ENCODE assay signal across 10 cellular contexts in genomic region chr17:79732804-79733691, GRCh38. TPM values are rescaled to one million over a fixed set of nuclear protein-coding genes. Genes with fewer than 3 reads are reported as not detected.
DNase-seq lines count a peak whose midpoint lies in the region; ATAC-seq and TF ChIP-seq lines count a peak whose summit lies in the region.
"Had no signal": no experiment of that assay in that cellular context is flagged by ENCODE, and none has a peak within 500 bp of the region (broad histone marks: within the 10 kb centered on the region; RNA-seq: fewer than 3 reads in every experiment).

No MANE protein-coding gene starts in this region.

- H3K36me3 ChIP-seq in adrenal gland (replicated peaks in 1 of 2) (no peaks in the 10 kb centered on the region), mucosa of rectum (ENCODE audit: control insufficient read depth in 2 of 2, insufficient read depth in 2 of 2, low read length in 2 of 2) (no peaks in the 10 kb centered on the region)
- H3K36me3 ChIP-seq: MG63 had no signal

- WGBS in adrenal gland, 4 donors, result 58 to 65% (median 61%) methylated on average over 25 to 35 of the region's 35 CpGs

- H3K9me3 ChIP-seq in adrenal gland (replicated peaks in 1 of 3) (no peaks in the 10 kb centered on the region), mucosa of rectum (ENCODE audit: control insufficient read depth in 2 of 2, low read length in 2 of 2) (no peaks in the 10 kb centered on the region)
- H3K9me3 ChIP-seq: MG63 had no signal

- intact Hi-C loops in adrenal gland (cut with DNase I), result no loop called here
- intact Hi-C loops in activated CD4-positive, alpha-beta T cell treated with anti-CD3 and anti-CD28 coated beads for 36 hours (cut with DNase I, micrococcal nuclease), result no loop called here

- H3K36me3 Mint-ChIP-seq in activated CD4-positive, alpha-beta T cell treated with anti-CD3 and anti-CD28 coated beads for 36 hours (ENCODE audit: low read depth), result no peaks in the 10 kb centered on the region

- TF ChIP-seq POLR2A in adrenal gland (IDR thresholded peaks at IDR 0.05), result no peak

- ATAC-seq in HG02763 (IDR thresholded peaks at IDR 0.05; ENCODE audit: unreplicated experiment) (peak; percentile 60), GM18520 (IDR thresholded peaks at IDR 0.05; ENCODE audit: unreplicated experiment) (no peak)
- no peak for ATAC-seq in activated CD4-positive, alpha-beta T cell treated with anti-CD3 and anti-CD28 coated beads for 36 hours

- H3K4me3 Mint-ChIP-seq in activated CD4-positive, alpha-beta T cell treated with anti-CD3 and anti-CD28 coated beads for 36 hours, result no peak overlapping the region

- no peak overlapping the region for H3K27ac Mint-ChIP-seq in activated CD4-positive, alpha-beta T cell treated with anti-CD3 and anti-CD28 coated beads for 36 hours

- H3K27me3 ChIP-seq in adrenal gland (no peaks in the 10 kb centered on the region), mucosa of rectum (ENCODE audit: control insufficient read depth in 2 of 2, insufficient read depth in 2 of 2, low read length in 2 of 2) (no peaks in the 10 kb centered on the region)
- H3K27me3 ChIP-seq: MG63 had no signal

- no peaks in the 10 kb centered on the region for H3K9me3 Mint-ChIP-seq in activated CD4-positive, alpha-beta T cell treated with anti-CD3 and anti-CD28 coated beads for 36 hours (ENCODE audit: low read depth)

- no peak for TF ChIP-seq CTCF in adrenal gland (IDR thresholded peaks at IDR 0.05)

- H3K4me3 ChIP-seq in adrenal gland (peak overlapping the region in 1 of 4 donors; percentile 18), mucosa of rectum (ENCODE audit: low read length in 2 of 2) (peak overlapping the region; percentile 10 to 67)
- H3K4me3 ChIP-seq: MG63 had no signal

- POLR2A ChIA-PET in activated CD4-positive, alpha-beta T cell treated with anti-CD3 and anti-CD28 coated beads for 36 hours (lab: Charles Lee), result no interaction called here

- H3K9ac ChIP-seq in mucosa of rectum (ENCODE audit: low read depth in 1 of 2, low read length in 2 of 2), result no peak overlapping the region

- peaks cover 5% of the 10 kb centered on the region for H3K27me3 Mint-ChIP-seq in activated CD4-positive, alpha-beta T cell treated with anti-CD3 and anti-CD28 coated beads for 36 hours

- H3K27ac ChIP-seq in adrenal gland (no peak overlapping the region), mucosa of rectum (ENCODE audit: low read depth in 2 of 2, low read length in 2 of 2) (peak overlapping the region in 1 of 2 donors; percentile 32)

- peaks cover 4% of the 10 kb centered on the region for H3K4me1 Mint-ChIP-seq in activated CD4-positive, alpha-beta T cell treated with anti-CD3 and anti-CD28 coated beads for 36 hours

- H3K4me1 ChIP-seq in adrenal gland (replicated peaks in 1 of 2), result peaks cover 0 to 10% of the 10 kb centered on the region in 2 donors
- peaks cover 0 to 9% of the 10 kb centered on the region in 2 donors for H3K4me1 ChIP-seq in mucosa of rectum (ENCODE audit: control insufficient read depth in 2 of 2, insufficient read depth in 2 of 2, low read length in 2 of 2)

- CTCF ChIA-PET in activated CD4-positive, alpha-beta T cell treated with anti-CD3 and anti-CD28 coated beads for 36 hours (lab: Charles Lee), result interaction anchor here (0.8 to 1.1 kb wide), 2 partner anchors 9 to 126 kb away, joined by 4 read pairs; no protein-coding TSS in a partner anchor

- DNase-seq in CD1c-positive myeloid dendritic cell (ENCODE audit: extremely low spot score) (peak; percentile 71), adrenal gland (peak in 5 of 7 donors; percentile 43 to 67 (median 53)), NCI-H2171 treated with DMSO at 0.1 percent for 48 hours (lab: John Stamatoyannopoulos, UW) (no peak), COR-L47 (lab: John Stamatoyannopoulos, UW) (no peak)
- DNase-seq in activated CD4-positive, alpha-beta T cell treated with anti-CD3 and anti-CD28 coated beads for 36 hours, result no peak
- DNase-seq: MG63 had no signal

RNA-seq across cellular contexts. Expression of gene ENPP7, which starts 2.3 kb away (rescaled TPM):
- not detected for total RNA-seq in adrenal gland
- not detected for polyA plus RNA-seq in adrenal gland
- not detected for total RNA-seq in activated CD4-positive, alpha-beta T cell treated with anti-CD3 and anti-CD28 coated beads for 36 hours
- total RNA-seq: SK-MEL-5 had no signal

RNA-seq across cellular contexts. Expression of gene CBX2, which starts 44.9 kb away (rescaled TPM):
- 1 to 10 TPM in 2 of 8 donors, under 1 TPM in 6; 0.06 to 1.8 (median 0.69) TPM for total RNA-seq in adrenal gland
- under 1 TPM; 0.26 to 0.97 (median 0.88) TPM for polyA plus RNA-seq in adrenal gland
- total RNA-seq in activated CD4-positive, alpha-beta T cell treated with anti-CD3 and anti-CD28 coated beads for 36 hours, result 1 to 10 TPM; 4.2 to 4.3 TPM

Comparison
In these comparisons a context has a peak if more than half of its experiments do, and no peak if none do; other contexts are left out.
1. DNase-seq: peak in CD1c-positive myeloid dendritic cell (single experiment) and adrenal gland (5 of 7); none in NCI-H2171 treated with DMSO at 0.1 percent for 48 hours (single experiment), COR-L47 (single experiment) and activated CD4-positive, alpha-beta T cell treated with anti-CD3 and anti-CD28 coated beads for 36 hours (single experiment).